8 cellular contexts compared by ENCODE assay signal in the genomic region with DNA sequence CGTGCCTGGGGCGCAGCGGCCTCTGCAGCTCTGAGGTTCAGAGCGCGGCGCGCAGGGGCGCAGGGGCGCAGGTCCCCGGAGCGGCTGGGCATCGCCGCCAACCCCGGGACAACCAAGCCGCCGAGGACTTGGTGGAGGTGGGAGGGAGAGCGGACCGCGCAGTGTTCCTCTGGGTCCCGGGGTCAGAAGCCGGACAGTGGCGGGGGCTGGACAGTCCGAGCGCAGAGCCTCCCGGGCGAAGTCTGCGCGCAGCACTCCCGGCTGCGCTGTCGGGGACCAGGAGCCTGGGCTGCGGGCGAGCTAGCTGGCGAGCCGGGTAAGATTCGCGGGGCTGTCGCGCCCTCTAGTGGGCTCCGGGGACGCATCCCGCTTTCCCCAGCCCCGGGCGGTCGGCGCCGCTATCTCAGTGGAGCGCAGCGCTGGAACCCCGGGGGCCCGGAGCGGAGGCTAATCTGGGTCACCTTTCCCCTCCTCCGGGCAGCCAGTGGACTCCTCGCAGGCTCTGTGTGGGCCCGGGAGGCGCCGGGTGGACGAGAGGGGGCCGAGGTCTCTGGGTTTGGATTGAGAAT. TPM values are rescaled to one million over a fixed set of nuclear protein-coding genes. Genes with fewer than 3 reads are reported as not detected.
DNase-seq lines count a peak whose midpoint lies in the region; ATAC-seq and TF ChIP-seq lines count a peak whose summit lies in the region.

No MANE protein-coding gene starts in this region.

- peak overlapping the region; percentile 45 for H3K4me3 ChIP-seq in Jurkat, Clone E6-1 (ENCODE audit: low read length)
- peak overlapping the region; percentile 96 for H3K4me3 ChIP-seq in fibroblast of the aortic adventitia (ENCODE audit: low read depth, low read length)

- POLR2A ChIA-PET in RWPE1 (lab: Yijun Ruan, JAX; ENCODE audit: low non-redundant PET): no interaction called here

- peaks cover 41% of the 10 kb centered on the region for H3K36me3 Mint-ChIP-seq in nephron progenitor cell (ENCODE audit: low read depth)

- peak; percentile 88 for ATAC-seq in GM21619 (IDR thresholded peaks at IDR 0.05; ENCODE audit: unreplicated experiment)
- peak; percentile 92 for ATAC-seq in stimulated activated naive CD8-positive, alpha-beta T cell treated with anti-CD3 and anti-CD28 coated beads, Interleukin-15, Interleukin-2, amounts not matched to agents 100 U/mL and 50 U/mL, for 24 hours

- peak overlapping the region; percentile 64 for H3K27ac Mint-ChIP-seq in nephron progenitor cell

- peaks cover 39% of the 10 kb centered on the region for H3K9me3 Mint-ChIP-seq in nephron progenitor cell

- H3K4me1 Mint-ChIP-seq in nephron progenitor cell: peaks cover 40% of the 10 kb centered on the region

- H3K27ac ChIP-seq in RWPE1: no peak overlapping the region

- DNase-seq in DMS53 (lab: John Stamatoyannopoulos, UW): peak; percentile 92
- peak; percentile 60 for DNase-seq in Jurkat, Clone E6-1 (ENCODE audit: low read depth, low spot score)
- peak; percentile 83 for DNase-seq in RWPE1 (ENCODE audit: low spot score)
- DNase-seq in activated T-helper 9 cell treated with anti-CD3 and anti-CD28 coated beads, Interleukin-2, amount 50 U/mL, for 16 hours (ENCODE audit: low read depth): peak; percentile 56
- DNase-seq in fibroblast of the aortic adventitia (ENCODE audit: low read depth): peak; percentile 80
- DNase-seq in nephron progenitor cell: peak; percentile 93
- DNase-seq in stimulated activated naive CD8-positive, alpha-beta T cell treated with anti-CD3 and anti-CD28 coated beads, Interleukin-15, Interleukin-2, amounts not matched to agents 100 U/mL and 50 U/mL, for 24 hours: peak; percentile 87

- peaks cover 20% of the 10 kb centered on the region for H3K27me3 Mint-ChIP-seq in nephron progenitor cell (ENCODE audit: low read depth, poor library complexity)

- CTCF ChIA-PET in RWPE1 (lab: Yijun Ruan, JAX): interaction anchor here (0.6 to 3.4 kb wide), 21 partner anchors 13 to 1248 kb away, joined by 3 to 28 read pairs (median 3); no protein-coding TSS in a partner anchor

- peak overlapping the region; percentile 94 for H3K4me3 Mint-ChIP-seq in nephron progenitor cell

- peak; percentile 73 for TF ChIP-seq CTCF in RWPE1 (conservative IDR thresholded peaks at IDR 0.05; ENCODE audit: low read depth)
- TF ChIP-seq CTCF in fibroblast of the aortic adventitia (IDR thresholded peaks at IDR 0.05; ENCODE audit: insufficient read depth, low read length): peak; percentile 73
- TF ChIP-seq CTCF in nephron progenitor cell (IDR thresholded peaks at IDR 0.05): peak; percentile 55

RNA-seq across cellular contexts. Expression of a gene that starts 4.1 kb away (rescaled TPM):
- not detected for polyA plus RNA-seq in Jurkat, Clone E6-1 (2012; ENCODE audit: insufficient read depth, insufficient read length)
- 707 and 865 TPM in 2 replicates for total RNA-seq in fibroblast of the aortic adventitia (ENCODE audit: low replicate concordance)
